Comparison of ENCODE assay signal across 8 cellular contexts in genomic region chr1:107965112-107965991, GRCh38. TPM values are rescaled to one million over a fixed set of nuclear protein-coding genes. Genes with fewer than 3 reads are reported as not detected.
DNase-seq lines count a peak whose midpoint lies in the region; ATAC-seq and TF ChIP-seq lines count a peak whose summit lies in the region.

A gene with protein sequence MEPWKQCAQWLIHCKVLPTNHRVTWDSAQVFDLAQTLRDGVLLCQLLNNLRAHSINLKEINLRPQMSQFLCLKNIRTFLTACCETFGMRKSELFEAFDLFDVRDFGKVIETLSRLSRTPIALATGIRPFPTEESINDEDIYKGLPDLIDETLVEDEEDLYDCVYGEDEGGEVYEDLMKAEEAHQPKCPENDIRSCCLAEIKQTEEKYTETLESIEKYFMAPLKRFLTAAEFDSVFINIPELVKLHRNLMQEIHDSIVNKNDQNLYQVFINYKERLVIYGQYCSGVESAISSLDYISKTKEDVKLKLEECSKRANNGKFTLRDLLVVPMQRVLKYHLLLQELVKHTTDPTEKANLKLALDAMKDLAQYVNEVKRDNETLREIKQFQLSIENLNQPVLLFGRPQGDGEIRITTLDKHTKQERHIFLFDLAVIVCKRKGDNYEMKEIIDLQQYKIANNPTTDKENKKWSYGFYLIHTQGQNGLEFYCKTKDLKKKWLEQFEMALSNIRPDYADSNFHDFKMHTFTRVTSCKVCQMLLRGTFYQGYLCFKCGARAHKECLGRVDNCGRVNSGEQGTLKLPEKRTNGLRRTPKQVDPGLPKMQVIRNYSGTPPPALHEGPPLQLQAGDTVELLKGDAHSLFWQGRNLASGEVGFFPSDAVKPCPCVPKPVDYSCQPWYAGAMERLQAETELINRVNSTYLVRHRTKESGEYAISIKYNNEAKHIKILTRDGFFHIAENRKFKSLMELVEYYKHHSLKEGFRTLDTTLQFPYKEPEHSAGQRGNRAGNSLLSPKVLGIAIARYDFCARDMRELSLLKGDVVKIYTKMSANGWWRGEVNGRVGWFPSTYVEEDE (minus strand): TSS chr1:107965180. CDS start chr1:107964869, 311 bp downstream.

- peaks cover 27% of the 10 kb centered on the region for H3K4me1 ChIP-seq in CD4-positive, CD25-positive, alpha-beta regulatory T cell (ENCODE audit: control insufficient read depth, insufficient read depth, low read length, poor library complexity, severe bottlenecking)
- peaks cover 4 to 35% (median 29%) of the 10 kb centered on the region in 4 donors for H3K4me1 ChIP-seq in stomach

- no peaks in the 10 kb centered on the region for H3K9me3 Mint-ChIP-seq in CD4-positive, CD25-positive, alpha-beta regulatory T cell
- H3K9me3 Mint-ChIP-seq in nephron: no peaks in the 10 kb centered on the region

- H3K4me3 Mint-ChIP-seq in CD4-positive, CD25-positive, alpha-beta regulatory T cell: peak within 1 kb of the TSS; percentile 97 to 98 (median 98)
- H3K4me3 Mint-ChIP-seq in nephron: peak within 1 kb of the TSS; percentile 98 to 100 (median 99)

- peak within 1 kb of the TSS; percentile 98 for H3K4me3 ChIP-seq in CD4-positive, CD25-positive, alpha-beta regulatory T cell (ENCODE audit: low read depth, low read length)
- H3K4me3 ChIP-seq in stomach: peak within 1 kb of the TSS; percentile 52 to 74 (median 63)

- intact Hi-C loops in stomach (cut with DNase I; ENCODE audit: low total_unique reads): loop anchor here (10.0 kb wide), 1 partner anchor 171 kb away; no protein-coding TSS in a partner anchor

- peaks cover 6% of the 10 kb centered on the region for H3K27me3 Mint-ChIP-seq in CD4-positive, CD25-positive, alpha-beta regulatory T cell
- peaks cover 37% of the 10 kb centered on the region for H3K27me3 Mint-ChIP-seq in nephron (ENCODE audit: low read depth)

- TF ChIP-seq CTCF in nephron (IDR thresholded peaks at IDR 0.05; ENCODE audit: unreplicated experiment in 3 of 3) (peak in 1 of 3 experiments; percentile 33), stomach (IDR thresholded peaks at IDR 0.05) (no peak)

- peak; percentile 42 to 45 for ATAC-seq in CD4-positive, CD25-positive, alpha-beta regulatory T cell (ENCODE audit: low read depth in 2 of 2)
- peak; percentile 34 for ATAC-seq in HG03442 (IDR thresholded peaks at IDR 0.05; ENCODE audit: unreplicated experiment)

- H3K9me3 ChIP-seq in CD4-positive, CD25-positive, alpha-beta regulatory T cell (ENCODE audit: control insufficient read depth in 2 of 2, low read length in 2 of 2): no peaks in the 10 kb centered on the region
- no peaks in the 10 kb centered on the region for H3K9me3 ChIP-seq in stomach

- peaks cover 9 to 43% (median 27%) of the 10 kb centered on the region in 4 donors for H3K4me1 Mint-ChIP-seq in CD4-positive, CD25-positive, alpha-beta regulatory T cell
- peaks cover 19% of the 10 kb centered on the region for H3K4me1 Mint-ChIP-seq in nephron

- no peak for TF ChIP-seq EP300 in stomach (IDR thresholded peaks at IDR 0.05)

- H3K27ac ChIP-seq in CD4-positive, CD25-positive, alpha-beta regulatory T cell (ENCODE audit: insufficient read depth, low read length, poor library complexity, severe bottlenecking): peak within 1 kb of the TSS; percentile 80
- H3K27ac ChIP-seq in stomach: peak within 1 kb of the TSS; percentile 70 to 89 (median 80)

- no peaks in the 10 kb centered on the region for H3K36me3 Mint-ChIP-seq in CD4-positive, CD25-positive, alpha-beta regulatory T cell
- no peaks in the 10 kb centered on the region for H3K36me3 Mint-ChIP-seq in nephron (ENCODE audit: low read depth)

- no peaks in the 10 kb centered on the region for H3K27me3 ChIP-seq in CD4-positive, CD25-positive, alpha-beta regulatory T cell (ENCODE audit: control insufficient read depth, insufficient read depth, low read length)
- H3K27me3 ChIP-seq in stomach: peaks cover 0 to 11% (median 0%) of the 10 kb centered on the region in 3 donors

- no peaks in the 10 kb centered on the region for H3K36me3 ChIP-seq in CD4-positive, CD25-positive, alpha-beta regulatory T cell (ENCODE audit: control insufficient read depth, insufficient read depth, low read length)
- H3K36me3 ChIP-seq in stomach: no peaks in the 10 kb centered on the region

- WGBS in stomach, 5 donors: 0 to 2% (median 0%) methylated on average over 17 to 72 of the region's 72 CpGs

- DNase-seq in CD4-positive, CD25-positive, alpha-beta regulatory T cell: peak; percentile 38 to 57 (median 55)
- peak; percentile 63 for DNase-seq in RPMI8226
- DNase-seq in activated naive CD4-positive, alpha-beta T cell treated with Interleukin-2 at 50 U/mL for 16 hours: peak; percentile 60
- peak; percentile 80 for DNase-seq in foreskin melanocyte
- peak; percentile 70 for DNase-seq in stomach
- no peak for DNase-seq in NCI-H2196 (lab: John Stamatoyannopoulos, UW; ENCODE audit: unreplicated experiment)

- peak within 1 kb of the TSS; percentile 94 to 98 (median 97) for H3K27ac Mint-ChIP-seq in CD4-positive, CD25-positive, alpha-beta regulatory T cell
- H3K27ac Mint-ChIP-seq in nephron: peak within 1 kb of the TSS; percentile 82 to 86 (median 84)

- TF ChIP-seq POLR2A in stomach (IDR thresholded peaks at IDR 0.05): no peak

RNA-seq across cellular contexts. Expression of the gene that starts here (rescaled TPM):
- 21.5 TPM for total RNA-seq in CD4-positive, CD25-positive, alpha-beta regulatory T cell
- 10 to 100 TPM in 2 of 4 donors, 1 to 10 TPM in 2; 6.2 to 13.7 (median 9.6) TPM for polyA plus RNA-seq in CD4-positive, CD25-positive, alpha-beta regulatory T cell
- total RNA-seq in stomach: 10 to 100 TPM in 2 of 5 donors, 1 to 10 TPM in 3; 5.7 to 29.3 (median 7.1) TPM
- polyA plus RNA-seq in stomach: 10 to 100 TPM in 1 of 3 donors, 1 to 10 TPM in 2; 6.5 to 19.2 (median 6.6) TPM
